In the genomic region with DNA sequence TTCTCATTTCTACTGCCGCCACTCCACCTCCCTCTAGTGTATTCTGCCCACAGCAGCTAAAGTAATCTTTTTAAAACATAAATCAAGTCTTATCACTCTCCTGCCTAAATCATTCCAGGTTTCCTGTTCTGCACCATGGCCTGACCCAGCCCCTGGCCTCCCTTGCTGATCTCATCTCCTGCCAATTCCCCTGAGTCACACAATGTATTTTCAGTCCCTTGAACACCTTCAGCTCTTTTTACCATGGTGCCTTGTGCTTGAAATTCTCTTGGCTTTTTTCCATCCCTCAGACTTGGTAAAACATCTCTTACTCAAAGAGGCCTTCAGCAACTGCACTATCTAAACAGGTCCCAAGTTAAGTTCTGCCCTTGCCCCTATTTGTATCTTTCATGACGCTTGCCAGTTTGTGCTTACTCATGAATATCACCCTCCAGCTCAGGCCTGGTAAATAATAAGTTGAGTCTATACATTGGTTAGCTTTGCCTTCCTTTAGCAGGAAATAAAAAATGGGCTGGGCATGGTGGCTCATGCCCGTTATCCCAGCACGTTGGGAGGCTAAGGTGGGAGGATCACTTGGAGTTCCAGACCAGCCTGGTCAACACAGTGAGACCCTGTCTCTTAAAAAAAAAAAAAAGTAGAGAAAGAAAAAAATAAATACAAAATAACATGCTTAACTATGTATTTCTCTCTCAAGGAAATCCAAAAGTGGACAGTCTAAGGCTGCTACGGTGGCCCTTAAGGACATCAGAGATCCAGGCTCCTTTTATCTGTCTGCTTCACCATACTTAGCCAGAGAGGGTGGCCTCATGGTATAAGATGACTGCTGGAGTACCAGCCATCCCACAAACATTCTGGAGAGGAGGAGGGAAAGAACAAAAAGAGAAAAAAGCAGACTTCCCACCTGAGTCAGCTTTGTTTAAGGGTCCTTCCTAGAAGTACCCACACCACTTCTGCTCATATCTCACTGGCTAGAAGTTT, we compare ENCODE assay signal across 11 cellular contexts.
DNase-seq lines count a peak whose midpoint lies in the region; ATAC-seq and TF ChIP-seq lines count a peak whose summit lies in the region.
"Had no signal": no experiment of that assay in that cellular context is flagged by ENCODE, and none has a peak within 500 bp of the region (broad histone marks: within the 10 kb centered on the region; RNA-seq: fewer than 3 reads in every experiment).

No MANE protein-coding gene starts in this region.

- H3K4me3 ChIP-seq in AG04450 (ENCODE audit: low read depth, low read length) (no peak overlapping the region), MG63 (no peak overlapping the region), dorsolateral prefrontal cortex (no peak overlapping the region)

- H3K36me3 Mint-ChIP-seq in nephron progenitor cell (ENCODE audit: low read depth), result peaks cover 82% of the 10 kb centered on the region

- H3K27ac ChIP-seq in AG04450 (ENCODE audit: low read depth, low read length) (peak overlapping the region; percentile 67), dorsolateral prefrontal cortex (peak overlapping the region in 40 of 59 donors; percentile 3 to 81 (median 56))

- CTCF ChIA-PET in AG04450 (lab: Charles Lee), result interaction anchor here (0.7 to 1.8 kb wide), 2 partner anchors 79 to 326 kb away, joined by 9 read pairs; no protein-coding TSS in a partner anchor

- POLR2A ChIA-PET in AG04450 (lab: Yijun Ruan, JAX), result no interaction called here

- intact Hi-C loops in dorsolateral prefrontal cortex (cut with DNase I), result no loop called here

- DNase-seq in AG04450 (ENCODE audit: low read depth, low spot score) (peak; percentile 47), MG63 (peak; percentile 81), dorsolateral prefrontal cortex (no peak), lung microvascular endothelial cell (ENCODE audit: low read depth in 2 of 2) (peak; percentile 97), nephron progenitor cell (no peak), cerebellar nuclear complex (lab: John Stamatoyannopoulos, UW) (no peak)
- no peak for DNase-seq in stimulated activated naive CD8-positive, alpha-beta T cell treated with anti-CD3 and anti-CD28 coated beads, Interleukin-15, amount 100 ng/mL, for 72 hours
- DNase-seq: activated B cell treated with CpG ODN at 0.5 μM for 24 hours; activated naive CD8-positive, alpha-beta T cell treated with anti-CD3 and anti-CD28 coated beads, Interleukin-2, amount 50 U/mL, for 24 hours; stimulated activated CD4-positive, alpha-beta T cell treated with anti-CD3 and anti-CD28 coated beads, Interleukin-2, amount 100 ng/mL, for 24 hours had no signal

- TF ChIP-seq CTCF in AG04450 (IDR thresholded peaks at IDR 0.05; ENCODE audit: low read depth, low read length) (no peak), dorsolateral prefrontal cortex (IDR thresholded peaks at IDR 0.05 in 54 of 56, conservative IDR thresholded peaks at IDR 0.05 in 2 of 56; ENCODE audit: low read depth in 1 of 56, partially characterized antibody in 56 of 56) (no peak), nephron progenitor cell (IDR thresholded peaks at IDR 0.05) (no peak)

- H3K9me3 ChIP-seq in AG04450 (ENCODE audit: control insufficient read depth, insufficient read depth, low read length), result peaks cover 8% of the 10 kb centered on the region
- H3K9me3 ChIP-seq in MG63, result peaks cover 5% of the 10 kb centered on the region; the same call in 1 of the 2 replicates

- peaks cover 24% of the 10 kb centered on the region for H3K9me3 Mint-ChIP-seq in nephron progenitor cell
- H3K9me3 Mint-ChIP-seq in stimulated activated naive CD8-positive, alpha-beta T cell treated with anti-CD3 and anti-CD28 coated beads, Interleukin-15, amount 100 ng/mL, for 72 hours, result no peaks in the 10 kb centered on the region
- H3K9me3 Mint-ChIP-seq: activated B cell treated with CpG ODN at 0.5 μM for 24 hours; activated naive CD8-positive, alpha-beta T cell treated with anti-CD3 and anti-CD28 coated beads, Interleukin-2, amount 50 U/mL, for 24 hours had no signal

- no peaks in the 10 kb centered on the region for H3K27me3 Mint-ChIP-seq in nephron progenitor cell (ENCODE audit: low read depth, poor library complexity)
- no peaks in the 10 kb centered on the region for H3K27me3 Mint-ChIP-seq in stimulated activated naive CD8-positive, alpha-beta T cell treated with anti-CD3 and anti-CD28 coated beads, Interleukin-15, amount 100 ng/mL, for 72 hours
- H3K27me3 Mint-ChIP-seq: activated B cell treated with CpG ODN at 0.5 μM for 24 hours; activated naive CD8-positive, alpha-beta T cell treated with anti-CD3 and anti-CD28 coated beads, Interleukin-2, amount 50 U/mL, for 24 hours had no signal

- no peak overlapping the region for H3K27ac Mint-ChIP-seq in nephron progenitor cell
- no peak overlapping the region for H3K27ac Mint-ChIP-seq in stimulated activated naive CD8-positive, alpha-beta T cell treated with anti-CD3 and anti-CD28 coated beads, Interleukin-15, amount 100 ng/mL, for 72 hours
- H3K27ac Mint-ChIP-seq: activated B cell treated with CpG ODN at 0.5 μM for 24 hours; activated naive CD8-positive, alpha-beta T cell treated with anti-CD3 and anti-CD28 coated beads, Interleukin-2, amount 50 U/mL, for 24 hours had no signal

- H3K27me3 ChIP-seq in AG04450 (ENCODE audit: control insufficient read depth, insufficient read depth, low read length), result no peaks in the 10 kb centered on the region
- no peaks in the 10 kb centered on the region for H3K27me3 ChIP-seq in MG63
- no peaks in the 10 kb centered on the region for H3K27me3 ChIP-seq in dorsolateral prefrontal cortex

- no peak overlapping the region for H3K4me3 Mint-ChIP-seq in nephron progenitor cell
- H3K4me3 Mint-ChIP-seq in stimulated activated naive CD8-positive, alpha-beta T cell treated with anti-CD3 and anti-CD28 coated beads, Interleukin-15, amount 100 ng/mL, for 72 hours, result no peak overlapping the region
- H3K4me3 Mint-ChIP-seq: activated B cell treated with CpG ODN at 0.5 μM for 24 hours; activated naive CD8-positive, alpha-beta T cell treated with anti-CD3 and anti-CD28 coated beads, Interleukin-2, amount 50 U/mL, for 24 hours had no signal

- H3K4me1 Mint-ChIP-seq in nephron progenitor cell, result no peaks in the 10 kb centered on the region
- H3K4me1 Mint-ChIP-seq in stimulated activated naive CD8-positive, alpha-beta T cell treated with anti-CD3 and anti-CD28 coated beads, Interleukin-15, amount 100 ng/mL, for 72 hours, result peaks cover 6% of the 10 kb centered on the region
- H3K4me1 Mint-ChIP-seq: activated B cell treated with CpG ODN at 0.5 μM for 24 hours; activated naive CD8-positive, alpha-beta T cell treated with anti-CD3 and anti-CD28 coated beads, Interleukin-2, amount 50 U/mL, for 24 hours had no signal

- H3K36me3 ChIP-seq in MG63, result peaks cover 67% of the 10 kb centered on the region

- no peak for ATAC-seq in stimulated activated naive CD8-positive, alpha-beta T cell treated with anti-CD3 and anti-CD28 coated beads, Interleukin-15, amount 100 ng/mL, for 72 hours
- no peak for ATAC-seq in GM18861 (IDR thresholded peaks at IDR 0.05; ENCODE audit: unreplicated experiment)
- ATAC-seq: activated naive CD8-positive, alpha-beta T cell treated with anti-CD3 and anti-CD28 coated beads, Interleukin-2, amount 50 U/mL, for 24 hours had no signal

Comparison
In these comparisons a context has a peak if more than half of its experiments do, and no peak if none do; other contexts are left out.
1. DNase-seq: peak in AG04450 (single experiment), MG63 (single experiment) and lung microvascular endothelial cell (2 of 2); none in dorsolateral prefrontal cortex (0 of 10), nephron progenitor cell (single experiment), cerebellar nuclear complex (0 of 2) and stimulated activated naive CD8-positive, alpha-beta T cell treated with anti-CD3 and anti-CD28 coated beads, Interleukin-15, amount 100 ng/mL, for 72 hours (0 of 2).